ENCODE assay signal across 9 cellular contexts in genomic region chr2:183093857-183094657, GRCh38. TPM values are rescaled to one million over a fixed set of nuclear protein-coding genes. Genes with fewer than 3 reads are reported as not detected.
A peak's percentile ranks its signal among the peaks of the same experiment; 100 is the strongest.
DNase-seq lines count a peak whose midpoint lies in the region; ATAC-seq and TF ChIP-seq lines count a peak whose summit lies in the region.
"Had no signal": no experiment of that assay in that cellular context is flagged by ENCODE, and none has a peak within 500 bp of the region (broad histone marks: within the 10 kb centered on the region; RNA-seq: fewer than 3 reads in every experiment).

No MANE protein-coding gene starts in this region.

- no peaks in the 10 kb centered on the region for H3F3A ChIP-seq in MM.1S (ENCODE audit: insufficient read depth, low read length)

- peak; percentile 52 to 68 for TF ChIP-seq RAD21 in liver (IDR thresholded peaks at IDR 0.05)

- H3K9me2 ChIP-seq in MM.1S (replicated peaks; ENCODE audit: insufficient read depth, low read length) = no peaks in the 10 kb centered on the region

- TF ChIP-seq CTCF in LNCAP (IDR thresholded peaks at IDR 0.05) (peak; percentile 29; the same call in 1 of the 2 replicates), liver (IDR thresholded peaks at IDR 0.05; ENCODE audit: low read depth, low read length, missing input control) (peak; percentile 21), suprapubic skin (IDR thresholded peaks at IDR 0.05) (no peak), MM.1S (IDR thresholded peaks at IDR 0.05; ENCODE audit: low read length) (no peak)

- no peaks in the 10 kb centered on the region for H3K79me2 ChIP-seq in MM.1S (ENCODE audit: low read length)

- DNase-seq in NCI-H2227 treated with DMSO at 0.1 percent for 48 hours (lab: John Stamatoyannopoulos, UW) (no peak), suprapubic skin (ENCODE audit: low spot score in 2 of 2) (no peak), MM.1S (no peak), RPMI8226 (no peak)
- DNase-seq: activated CD4-positive, alpha-beta T cell treated with anti-CD3 and anti-CD28 coated beads, Interleukin-2, amount 10 ng/mL, durations not matched to agents 24 days and 14 days had no signal

- H3K36me3 ChIP-seq in liver (ENCODE audit: control insufficient read depth in 4 of 4, insufficient read depth in 3 of 4, low read depth in 1 of 4, low read length in 3 of 4) (no peaks in the 10 kb centered on the region), suprapubic skin (no peaks in the 10 kb centered on the region), MM.1S (replicated peaks; ENCODE audit: insufficient read depth, low read length) (no peaks in the 10 kb centered on the region)

- H3K4me3 ChIP-seq in liver (ENCODE audit: low read depth in 1 of 3, low read length in 3 of 3) = no peak overlapping the region
- H3K4me3 ChIP-seq in suprapubic skin = no peak overlapping the region
- H3K4me3 ChIP-seq in MM.1S (ENCODE audit: low read length) = no peak overlapping the region

- TF ChIP-seq POLR2A in suprapubic skin (IDR thresholded peaks at IDR 0.05) = no peak

- peak; percentile 74 for ATAC-seq in GM18867 (IDR thresholded peaks at IDR 0.05; ENCODE audit: unreplicated experiment)
- peak; percentile 66 for ATAC-seq in HG02571 (IDR thresholded peaks at IDR 0.05; ENCODE audit: unreplicated experiment)

- H3K27me3 ChIP-seq in liver (ENCODE audit: control insufficient read depth in 4 of 4, insufficient read depth in 4 of 4, low read length in 3 of 4) (no peaks in the 10 kb centered on the region), suprapubic skin (no peaks in the 10 kb centered on the region), MM.1S (replicated peaks; ENCODE audit: insufficient read depth, low read length) (no peaks in the 10 kb centered on the region)

- H3K4me2 ChIP-seq in MM.1S (ENCODE audit: low read depth, low read length) = no peak overlapping the region

- H3K27ac ChIP-seq in liver (ENCODE audit: low read depth in 1 of 2, low read length in 2 of 2) (no peak overlapping the region), suprapubic skin (no peak overlapping the region), MM.1S (ENCODE audit: low read length) (no peak overlapping the region)

- no peak overlapping the region for H2AFZ ChIP-seq in MM.1S (ENCODE audit: low read length)

- H3K9me3 ChIP-seq in liver (ENCODE audit: control insufficient read depth in 4 of 4, low read length in 3 of 4) (no peaks in the 10 kb centered on the region), suprapubic skin (no peaks in the 10 kb centered on the region), MM.1S (replicated peaks; ENCODE audit: insufficient read depth, low read length) (no peaks in the 10 kb centered on the region)

- no peak overlapping the region for H3K9ac ChIP-seq in liver (ENCODE audit: low read depth in 1 of 2, low read length in 2 of 2)
- no peak overlapping the region for H3K9ac ChIP-seq in MM.1S (ENCODE audit: low read length)

- no peak for TF ChIP-seq EP300 in suprapubic skin (IDR thresholded peaks at IDR 0.05)

- 77% methylated on average over 2 of the region's 2 CpGs for WGBS in liver
- 44% methylated on average over 2 of the region's 2 CpGs for WGBS in suprapubic skin

- H3K4me1 ChIP-seq in liver (ENCODE audit: control insufficient read depth in 4 of 4, insufficient read depth in 4 of 4, low read length in 3 of 4) (peaks cover 0 to 3% (median 0%) of the 10 kb centered on the region in 4 donors), suprapubic skin (no peaks in the 10 kb centered on the region), MM.1S (ENCODE audit: low read length) (no peaks in the 10 kb centered on the region)

- H4K20me1 ChIP-seq in MM.1S (ENCODE audit: insufficient read depth, low read length) = no peaks in the 10 kb centered on the region

TF ChIP-seq in liver, 16 proteins besides CTCF, POLR2A, EP300 and RAD21:
- no peak for TF ChIP-seq MAX (IDR thresholded peaks at IDR 0.05)
- no peak for TF ChIP-seq NR2F2 (IDR thresholded peaks at IDR 0.05)
- no peak for TF ChIP-seq FOXA2 (IDR thresholded peaks at IDR 0.05)
- no peak for TF ChIP-seq TAF1 (conservative IDR thresholded peaks at IDR 0.05)
- TF ChIP-seq ATF3 (IDR thresholded peaks at IDR 0.05) = no peak
- TF ChIP-seq HNF4A (conservative IDR thresholded peaks at IDR 0.05) = no peak
- no peak for TF ChIP-seq ZBTB33 (IDR thresholded peaks at IDR 0.05)
- no peak for TF ChIP-seq RXRA (IDR thresholded peaks at IDR 0.05)
- no peak for TF ChIP-seq REST (IDR thresholded peaks at IDR 0.05)
- no peak for TF ChIP-seq HNF4G (IDR thresholded peaks at IDR 0.05)
- no peak for TF ChIP-seq JUND (IDR thresholded peaks at IDR 0.05)
- TF ChIP-seq FOXA1 (IDR thresholded peaks at IDR 0.05) = no peak
TF ChIP-seq in liver: peak in this region for 0.

RNA-seq across cellular contexts. Expression of gene DUSP19, which starts 15.5 kb away (rescaled TPM):
- total RNA-seq in liver (1 to 10 TPM; 1.1 to 2.2 TPM), suprapubic skin (1 to 10 TPM; 1.3 to 3.8 (median 2.0) TPM)
- polyA plus RNA-seq in liver = under 1 TPM; 0.27 to 0.28 TPM

RNA-seq across cellular contexts. Expression of gene NUP35, which starts 30.2 kb away (rescaled TPM):
- total RNA-seq in liver = 10 to 100 TPM; 13.4 to 15.0 TPM
- polyA plus RNA-seq in liver = 1 to 10 TPM; 6.8 to 8.1 TPM
- total RNA-seq in suprapubic skin = 10 to 100 TPM; 15.1 to 27.7 (median 22.7) TPM

RNA-seq across cellular contexts. Expression of gene NCKAP1, which starts 55.8 kb away (rescaled TPM):
- total RNA-seq in liver (10 to 100 TPM; 26.4 to 64.2 TPM), suprapubic skin (100 to 1,000 TPM in 3 of 4 donors, 10 to 100 TPM in 1; 94.5 to 146 (median 116) TPM)
- polyA plus RNA-seq in liver = 10 to 100 TPM; 16.1 to 22.3 TPM

Comparison
In these comparisons a context has a peak if more than half of its experiments do, and no peak if none do; other contexts are left out.
1. CTCF ChIP-seq: peak in LNCAP (single experiment) and liver (single experiment); none in suprapubic skin (0 of 2) and MM.1S (single experiment).